In the genomic region with DNA sequence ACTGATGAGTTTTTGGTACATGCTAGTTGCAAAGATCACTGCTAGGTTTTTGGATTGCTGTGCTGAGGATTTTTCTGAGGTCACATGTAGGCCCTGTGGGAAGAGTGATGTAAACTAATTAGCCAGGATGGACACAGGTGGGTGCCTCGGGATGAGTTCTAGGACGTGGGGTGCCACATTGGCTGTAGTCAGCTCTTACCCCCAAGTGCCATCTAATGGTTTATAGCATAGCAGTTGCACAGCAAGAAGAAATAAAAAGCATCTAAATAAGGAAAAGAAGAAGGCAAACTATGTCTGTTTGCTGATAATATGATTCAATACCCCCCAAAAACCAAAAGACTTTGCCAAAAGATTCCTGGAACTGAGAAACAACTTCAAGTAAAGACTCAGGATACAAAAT, we compare ENCODE assay signal across 26 cellular contexts. TPM values are rescaled to one million over a fixed set of nuclear protein-coding genes. Genes with fewer than 3 reads are reported as not detected.
DNase-seq lines count a peak whose midpoint lies in the region; ATAC-seq and TF ChIP-seq lines count a peak whose summit lies in the region.
"Had no signal": no experiment of that assay in that cellular context is flagged by ENCODE, and none has a peak within 500 bp of the region (broad histone marks: within the 10 kb centered on the region; RNA-seq: fewer than 3 reads in every experiment).

No MANE protein-coding gene starts in this region.

- no peak for TF ChIP-seq CTCF in gastroesophageal sphincter (IDR thresholded peaks at IDR 0.05)

- H3K4me1 ChIP-seq in gastroesophageal sphincter = no peaks in the 10 kb centered on the region
- H3K4me1 ChIP-seq: A549, BE2C, BLaER1 had no signal

- no peak for TF ChIP-seq POLR2A in gastroesophageal sphincter (IDR thresholded peaks at IDR 0.05)

- H3K27me3 ChIP-seq in gastroesophageal sphincter = peaks cover 7% of the 10 kb centered on the region
- H3K27me3 ChIP-seq: BE2C, BLaER1 had no signal

- WGBS in gastroesophageal sphincter (ENCODE audit: low coverage in 1 of 2), 2 donors = 55 to 61% methylated on average over 2 of the region's 2 CpGs

- H3K4me3 ChIP-seq in gastroesophageal sphincter = no peak overlapping the region
- H3K4me3 ChIP-seq: A549, BLaER1, GM12878 had no signal

- ATAC-seq in gastroesophageal sphincter = no peak
- no peak for ATAC-seq in GM21447 (IDR thresholded peaks at IDR 0.05; ENCODE audit: unreplicated experiment)
- ATAC-seq: A549, GM12878 had no signal

- DNase-seq in DMS53 (lab: John Stamatoyannopoulos, UW) (peak; percentile 11), DMS53 treated with DMSO at 0.1 percent for 48 hours (lab: John Stamatoyannopoulos, UW; ENCODE audit: unreplicated experiment) (no peak), Ammon's horn (ENCODE audit: low spot score) (peak; percentile 8), globus pallidus (ENCODE audit: low spot score) (peak; percentile 33), pons (ENCODE audit: low spot score) (peak; percentile 21)
- DNase-seq: AML-193; BE2C; CD4-positive, alpha-beta memory T cell; CD4-positive, CD25-positive, alpha-beta regulatory T cell; CD8-positive, alpha-beta memory T cell; COR-L47; DMS 273 treated with DMSO at 0.1 percent for 48 hours; DMS153; DMS79; DND-41; EL; GDM1 had no signal

- no peaks in the 10 kb centered on the region for H3K9me3 ChIP-seq in gastroesophageal sphincter
- H3K9me3 ChIP-seq: A549, BE2C, BLaER1 had no signal

- H3K27ac ChIP-seq in gastroesophageal sphincter = no peak overlapping the region
- H3K27ac ChIP-seq: 22Rv1, A549, BLaER1 had no signal

- TF ChIP-seq EP300 in gastroesophageal sphincter (IDR thresholded peaks at IDR 0.05) = no peak

- H3K36me3 ChIP-seq in gastroesophageal sphincter = no peaks in the 10 kb centered on the region
- H3K36me3 ChIP-seq: BE2C, BLaER1 had no signal

RNA-seq across cellular contexts. Expression of a gene that starts 9.8 kb away (rescaled TPM):
- not detected for total RNA-seq in gastroesophageal sphincter
- total RNA-seq: A172; CD4-positive, alpha-beta memory T cell; CD4-positive, CD25-positive, alpha-beta regulatory T cell; CD8-positive, alpha-beta memory T cell; Daoy; G401; GM12878 had no signal

RNA-seq across cellular contexts. Expression of a gene that starts 17.5 kb away (rescaled TPM):
- total RNA-seq in gastroesophageal sphincter = under 1 TPM in 1 of 4 donors, not detected in 3; 0.04 TPM
- total RNA-seq: A172; CD4-positive, alpha-beta memory T cell; CD4-positive, CD25-positive, alpha-beta regulatory T cell; CD8-positive, alpha-beta memory T cell; Daoy; G401; GM12878 had no signal

RNA-seq across cellular contexts. Expression of a gene that starts 31.6 kb away (rescaled TPM):
- not detected for total RNA-seq in gastroesophageal sphincter
- total RNA-seq: A172; CD4-positive, alpha-beta memory T cell; CD4-positive, CD25-positive, alpha-beta regulatory T cell; CD8-positive, alpha-beta memory T cell; Daoy; G401 had no signal

RNA-seq across cellular contexts. Expression of a gene that starts 44.5 kb away (rescaled TPM):
- not detected for total RNA-seq in gastroesophageal sphincter
- total RNA-seq: A172; CD4-positive, alpha-beta memory T cell; CD4-positive, CD25-positive, alpha-beta regulatory T cell; CD8-positive, alpha-beta memory T cell; Daoy; G401; GM12878 had no signal

RNA-seq across cellular contexts. Expression of a gene that starts 52.4 kb away (rescaled TPM):
- not detected for total RNA-seq in gastroesophageal sphincter
- total RNA-seq: A172; CD4-positive, alpha-beta memory T cell; CD4-positive, CD25-positive, alpha-beta regulatory T cell; CD8-positive, alpha-beta memory T cell; Daoy; G401 had no signal
